In the genomic region with DNA sequence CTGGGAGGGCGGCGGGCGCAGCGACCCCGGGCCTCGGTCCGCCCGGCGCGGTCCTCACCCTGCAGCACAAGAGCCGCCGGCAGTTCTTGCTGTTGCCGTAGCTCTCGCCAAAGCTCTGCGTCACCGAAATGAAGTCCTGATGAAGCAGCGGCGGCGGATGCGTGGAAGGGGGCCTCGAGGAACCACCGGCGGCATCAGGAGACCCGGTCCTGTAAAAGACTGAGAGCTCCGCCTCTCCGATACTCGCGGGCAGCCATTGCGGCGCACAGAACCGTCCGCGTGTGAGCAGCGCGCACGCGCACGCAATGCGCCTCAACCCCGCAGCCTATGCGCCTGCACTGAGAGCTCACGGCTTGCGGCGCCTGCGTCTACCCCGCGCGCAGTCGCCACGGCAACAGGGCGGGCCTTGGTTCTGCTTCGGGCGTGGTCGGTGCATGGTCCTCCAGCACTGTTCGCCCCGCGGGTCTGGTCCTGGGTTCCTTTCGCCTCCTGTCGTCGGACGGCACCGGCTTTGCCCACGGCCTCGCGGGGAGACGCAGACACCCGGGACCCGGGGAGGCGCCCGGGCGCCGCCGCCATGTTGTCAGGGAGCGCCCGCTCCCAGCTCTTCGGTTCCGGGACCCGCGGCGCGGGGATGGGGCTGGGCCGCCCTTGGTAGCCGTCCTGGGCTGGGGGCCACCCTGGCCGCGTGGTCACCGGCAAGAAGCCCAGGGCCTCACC, we compare ENCODE assay signal across 8 cellular contexts. TPM values are rescaled to one million over a fixed set of nuclear protein-coding genes. Genes with fewer than 3 reads are reported as not detected.
DNase-seq lines count a peak whose midpoint lies in the region; ATAC-seq lines count a peak whose summit lies in the region.

No MANE protein-coding gene starts in this region.

- H3K9me3 Mint-ChIP-seq in activated T-helper 17 cell treated with anti-CD3 and anti-CD28 coated beads, Interleukin-2, amount 50 U/mL, for 72 hours, result no peaks in the 10 kb centered on the region
- peaks cover 0 to 3% (median 0%) of the 10 kb centered on the region in 9 donors for H3K9me3 Mint-ChIP-seq in naive thymus-derived CD8-positive, alpha-beta T cell
- H3K9me3 Mint-ChIP-seq in stimulated activated memory B cell treated with anti-CD40 and anti-IgM and Interleukin-4, amounts not matched to agents 10 μg/mL and 1 μg/mL and 100 μg/mL, for 72 hours, result no peaks in the 10 kb centered on the region

- H3K79me2 ChIP-seq in Karpas-422 (ENCODE audit: low read length), result peaks cover 38% of the 10 kb centered on the region

- peaks cover 16% of the 10 kb centered on the region for H3K4me1 Mint-ChIP-seq in activated T-helper 17 cell treated with anti-CD3 and anti-CD28 coated beads, Interleukin-2, amount 50 U/mL, for 72 hours
- peaks cover 17 to 30% (median 28%) of the 10 kb centered on the region in 4 donors for H3K4me1 Mint-ChIP-seq in naive thymus-derived CD8-positive, alpha-beta T cell
- H3K4me1 Mint-ChIP-seq in stimulated activated memory B cell treated with anti-CD40 and anti-IgM and Interleukin-4, amounts not matched to agents 10 μg/mL and 1 μg/mL and 100 μg/mL, for 72 hours, result peaks cover 32% of the 10 kb centered on the region

- H2AFZ ChIP-seq in Karpas-422 (ENCODE audit: low read length), result peak overlapping the region; percentile 81; the same call in 1 of the 2 replicates

- H3K4me3 Mint-ChIP-seq in activated T-helper 17 cell treated with anti-CD3 and anti-CD28 coated beads, Interleukin-2, amount 50 U/mL, for 72 hours, result peak overlapping the region; percentile 99
- H3K4me3 Mint-ChIP-seq in naive thymus-derived CD8-positive, alpha-beta T cell, result peak overlapping the region; percentile 78 to 95 (median 88)
- peak overlapping the region; percentile 85 for H3K4me3 Mint-ChIP-seq in stimulated activated memory B cell treated with anti-CD40 and anti-IgM and Interleukin-4, amounts not matched to agents 10 μg/mL and 1 μg/mL and 100 μg/mL, for 72 hours

- H3K9me3 ChIP-seq in Karpas-422 (ENCODE audit: low read length), result no peaks in the 10 kb centered on the region

- H3K27ac ChIP-seq in Karpas-422 (ENCODE audit: low read length), result peak overlapping the region; percentile 88

- DNase-seq in DMS79 (lab: John Stamatoyannopoulos, UW) (peak; percentile 67), Karpas-422 (peak; percentile 98), RKO (ENCODE audit: low spot score) (peak; percentile 97), fibroblast of peridontal ligament (ENCODE audit: extremely low read depth) (peak; percentile 89)
- peak; percentile 82 to 93 (median 88) for DNase-seq in naive thymus-derived CD8-positive, alpha-beta T cell

- H4K20me1 ChIP-seq in Karpas-422 (ENCODE audit: insufficient read depth, low read depth, low read length), result no peaks in the 10 kb centered on the region

- POLR2A ChIA-PET in naive thymus-derived CD8-positive, alpha-beta T cell (lab: Charles Lee), result interaction anchor here (0.6 to 3.3 kb wide), 26 partner anchors 9 to 1023 kb away, joined by 3 to 34 read pairs (median 5); a partner anchor contains a TSS

- peaks cover 18% of the 10 kb centered on the region for H3K36me3 Mint-ChIP-seq in activated T-helper 17 cell treated with anti-CD3 and anti-CD28 coated beads, Interleukin-2, amount 50 U/mL, for 72 hours (ENCODE audit: low read depth)
- H3K36me3 Mint-ChIP-seq in naive thymus-derived CD8-positive, alpha-beta T cell, result no peaks in the 10 kb centered on the region
- H3K36me3 Mint-ChIP-seq in stimulated activated memory B cell treated with anti-CD40 and anti-IgM and Interleukin-4, amounts not matched to agents 10 μg/mL and 1 μg/mL and 100 μg/mL, for 72 hours, result peaks cover 5% of the 10 kb centered on the region

- H3K27me3 ChIP-seq in Karpas-422 (ENCODE audit: low read length), result no peaks in the 10 kb centered on the region

- no peaks in the 10 kb centered on the region for H3K27me3 Mint-ChIP-seq in activated T-helper 17 cell treated with anti-CD3 and anti-CD28 coated beads, Interleukin-2, amount 50 U/mL, for 72 hours
- H3K27me3 Mint-ChIP-seq in naive thymus-derived CD8-positive, alpha-beta T cell, result peaks cover 0 to 10% (median 2%) of the 10 kb centered on the region in 5 donors
- H3K27me3 Mint-ChIP-seq in stimulated activated memory B cell treated with anti-CD40 and anti-IgM and Interleukin-4, amounts not matched to agents 10 μg/mL and 1 μg/mL and 100 μg/mL, for 72 hours, result peaks cover 3% of the 10 kb centered on the region

- no peaks in the 10 kb centered on the region for H3K36me3 ChIP-seq in Karpas-422 (ENCODE audit: insufficient read depth, low read length)

- peak; percentile 86 for ATAC-seq in GM21737 (IDR thresholded peaks at IDR 0.05; ENCODE audit: unreplicated experiment)
- ATAC-seq in activated T-helper 17 cell treated with anti-CD3 and anti-CD28 coated beads, Interleukin-2, amount 50 U/mL, for 72 hours (replicated peaks), result peak; percentile 97
- peak; percentile 92 to 95 for ATAC-seq in naive thymus-derived CD8-positive, alpha-beta T cell
- peak; percentile 99 for ATAC-seq in stimulated activated memory B cell treated with anti-CD40 and anti-IgM and Interleukin-4, amounts not matched to agents 10 μg/mL and 1 μg/mL and 100 μg/mL, for 72 hours

- peak overlapping the region; percentile 97 for H3K9ac ChIP-seq in Karpas-422 (ENCODE audit: low read length)

- H3K4me3 ChIP-seq in Karpas-422 (ENCODE audit: low read length), result peak overlapping the region; percentile 79

- no peak overlapping the region for H3K27ac Mint-ChIP-seq in activated T-helper 17 cell treated with anti-CD3 and anti-CD28 coated beads, Interleukin-2, amount 50 U/mL, for 72 hours
- H3K27ac Mint-ChIP-seq in naive thymus-derived CD8-positive, alpha-beta T cell, result peak overlapping the region; percentile 71 to 94 (median 84)
- H3K27ac Mint-ChIP-seq in stimulated activated memory B cell treated with anti-CD40 and anti-IgM and Interleukin-4, amounts not matched to agents 10 μg/mL and 1 μg/mL and 100 μg/mL, for 72 hours, result peak overlapping the region; percentile 87

- peak overlapping the region; percentile 68 for H3K4me2 ChIP-seq in Karpas-422 (ENCODE audit: low read depth, low read length, poor library complexity, severe bottlenecking)

- H3K9me2 ChIP-seq in Karpas-422 (replicated peaks; ENCODE audit: insufficient read depth, low read length), result no peaks in the 10 kb centered on the region

- H3K4me1 ChIP-seq in Karpas-422 (ENCODE audit: low read length), result peaks cover 25% of the 10 kb centered on the region

RNA-seq across cellular contexts. Expression of a gene that starts 9.3 kb away (rescaled TPM):
- not detected in 2 replicates for total RNA-seq in Karpas-422 (2014; rRNA removed; shearing (Covaris generic); ENCODE audit: low replicate concordance)
- total RNA-seq in activated T-helper 17 cell treated with anti-CD3 and anti-CD28 coated beads, Interleukin-2, amount 50 U/mL, for 72 hours, result 1 to 10 TPM in 1 of 2 donors, under 1 TPM in 1; 0.06 to 1.2 TPM
- total RNA-seq in naive thymus-derived CD8-positive, alpha-beta T cell, result not detected
- polyA plus RNA-seq in naive thymus-derived CD8-positive, alpha-beta T cell, result not detected

RNA-seq across cellular contexts. Expression of a gene that starts 15.1 kb away (rescaled TPM):
- 114 and 237 TPM in 2 replicates for total RNA-seq in Karpas-422 (2014; rRNA removed; shearing (Covaris generic); ENCODE audit: low replicate concordance)
- total RNA-seq in activated T-helper 17 cell treated with anti-CD3 and anti-CD28 coated beads, Interleukin-2, amount 50 U/mL, for 72 hours, result 100 to 1,000 TPM; 219 to 255 TPM
- 100 to 1,000 TPM; 278 to 298 TPM for total RNA-seq in naive thymus-derived CD8-positive, alpha-beta T cell
- polyA plus RNA-seq in naive thymus-derived CD8-positive, alpha-beta T cell, result 100 to 1,000 TPM in 2 of 3 donors, 10 to 100 TPM in 1; 98.7 to 126 (median 121) TPM

RNA-seq across cellular contexts. Expression of a gene that starts 40.2 kb away (rescaled TPM):
- not detected in 2 replicates for total RNA-seq in Karpas-422 (2014; rRNA removed; shearing (Covaris generic); ENCODE audit: low replicate concordance)
- not detected for total RNA-seq in activated T-helper 17 cell treated with anti-CD3 and anti-CD28 coated beads, Interleukin-2, amount 50 U/mL, for 72 hours
- total RNA-seq in naive thymus-derived CD8-positive, alpha-beta T cell, result not detected
- polyA plus RNA-seq in naive thymus-derived CD8-positive, alpha-beta T cell, result not detected

RNA-seq across cellular contexts. Expression of a gene that starts 42.2 kb away (rescaled TPM):
- total RNA-seq in Karpas-422 (2014; rRNA removed; shearing (Covaris generic); ENCODE audit: low replicate concordance), result not detected in 2 replicates
- not detected for total RNA-seq in activated T-helper 17 cell treated with anti-CD3 and anti-CD28 coated beads, Interleukin-2, amount 50 U/mL, for 72 hours
- not detected for total RNA-seq in naive thymus-derived CD8-positive, alpha-beta T cell
- polyA plus RNA-seq in naive thymus-derived CD8-positive, alpha-beta T cell, result not detected

RNA-seq across cellular contexts. Expression of a gene that starts 42.8 kb away (rescaled TPM):
- 28.9 and 58.1 TPM in 2 replicates for total RNA-seq in Karpas-422 (2014; rRNA removed; shearing (Covaris generic); ENCODE audit: low replicate concordance)
- total RNA-seq in activated T-helper 17 cell treated with anti-CD3 and anti-CD28 coated beads, Interleukin-2, amount 50 U/mL, for 72 hours, result 10 to 100 TPM; 38.2 to 67.6 TPM
- total RNA-seq in naive thymus-derived CD8-positive, alpha-beta T cell, result 10 to 100 TPM; 66.9 to 73.2 TPM
- polyA plus RNA-seq in naive thymus-derived CD8-positive, alpha-beta T cell, result 10 to 100 TPM; 30.6 to 46.6 (median 38.3) TPM

Comparison
In these comparisons a context has a peak if more than half of its experiments do, and no peak if none do; other contexts are left out.
1. Peak in every context shown above with its lines: DNase-seq, ATAC-seq, H3K4me3 ChIP-seq and H3K27ac ChIP-seq.